1 cellular context compared by ENCODE assay signal in genomic region chr3:142152349-142152748, GRCh38.
TF ChIP-seq lines count a peak whose summit lies in the region.

No MANE protein-coding gene starts in this region.

TF ChIP-seq in HepG2, 621 proteins besides CTCF, POLR2A, EP300 and RAD21:
- TF ChIP-seq XRCC5 (optimal IDR thresholded peaks at IDR 0.05; ENCODE audit: low read length) (peak; percentile 34), STAG1 (CRISPR knock-in tag; IDR thresholded peaks at IDR 0.05) (peak; percentile 29; the same call in 1 of the 2 replicates), MATR3 (CRISPR knock-in tag; IDR thresholded peaks at IDR 0.05) (no peak), KLF12 (CRISPR knock-in tag; IDR thresholded peaks at IDR 0.05; ENCODE audit: borderline replicate concordance) (no peak), SMC3 (IDR thresholded peaks at IDR 0.05; ENCODE audit: low read length) (peak; percentile 42; the same call in 1 of the 2 replicates), ZNF772 (CRISPR knock-in tag; IDR thresholded peaks at IDR 0.05) (no peak)
